19 cellular contexts compared by ENCODE assay signal in genomic region chr2:215667544-215668243, GRCh38.
DNase-seq lines count a peak whose midpoint lies in the region; ATAC-seq, FAIRE-seq and TF ChIP-seq lines count a peak whose summit lies in the region.
"Had no signal": no experiment of that assay in that cellular context is flagged by ENCODE, and none has a peak within 500 bp of the region (broad histone marks: within the 10 kb centered on the region; RNA-seq: fewer than 3 reads in every experiment).

No MANE protein-coding gene starts in this region.

- CTCF ChIA-PET in HepG2 (lab: Yijun Ruan, JAX; ENCODE audit: low intra/inter-chr PET ratio, low total read pairs): no interaction called here
- CTCF ChIA-PET in CD8-positive, alpha-beta memory T cell (lab: Charles Lee): no interaction called here

- POLR2A ChIA-PET in HepG2 (lab: Yijun Ruan, JAX): no interaction called here
- POLR2A ChIA-PET in CD8-positive, alpha-beta memory T cell (lab: Charles Lee): no interaction called here

- no peak overlapping the region for H2BK120ac ChIP-seq in trophoblast cell (ENCODE audit: insufficient read depth, low read length, poor library complexity)

- H3K9ac ChIP-seq in HepG2 (ENCODE audit: insufficient read depth, low read depth, low read length) (no peak overlapping the region), trophoblast cell (ENCODE audit: low read length) (no peak overlapping the region)

- no peak overlapping the region for H3K18ac ChIP-seq in trophoblast cell (ENCODE audit: low read length)

- H3K4me2 ChIP-seq in HepG2 (ENCODE audit: low read depth, low read length): no peak overlapping the region
- no peak overlapping the region for H3K4me2 ChIP-seq in trophoblast cell (ENCODE audit: low read length)

- 96% methylated on average over 9 of the region's 9 CpGs for WGBS in HepG2 (ENCODE audit: low lambda C conversion rate)
- 88% methylated on average over 9 of the region's 9 CpGs for WGBS in right lobe of liver (ENCODE audit: insufficient coverage, low coverage, low lambda C conversion rate, missing lambda C conversion rate)
- WGBS in trophoblast cell (ENCODE audit: extremely low coverage, insufficient coverage, insufficient read length): no CpG with 5 or more reads among the region's 9 CpGs

- FAIRE-seq in HepG2 (lab: Jason Lieb, UNC): no peak
- FAIRE-seq: D721Med, H54 had no signal

- H3K27me3 Mint-ChIP-seq in CD8-positive, alpha-beta memory T cell: peaks cover 0 to 7% of the 10 kb centered on the region in 2 donors

- peaks cover 6% of the 10 kb centered on the region for H3K79me1 ChIP-seq in trophoblast cell (ENCODE audit: low read length)

- H3K23ac ChIP-seq in trophoblast cell (ENCODE audit: low read length): no peak overlapping the region

- H3K36me3 ChIP-seq in HepG2 (replicated peaks in 1 of 2; ENCODE audit: control insufficient read depth in 1 of 2, insufficient read depth in 2 of 2, low read length in 2 of 2) (no peaks in the 10 kb centered on the region), right lobe of liver (no peaks in the 10 kb centered on the region), trophoblast cell (ENCODE audit: control insufficient read depth in 1 of 2, insufficient read depth in 2 of 2, low read length in 2 of 2) (no peaks in the 10 kb centered on the region)
- no peaks in the 10 kb centered on the region for H3K36me3 ChIP-seq in CD8-positive, alpha-beta memory T cell (ENCODE audit: insufficient read depth, low read length)

- H3K9me3 ChIP-seq in HepG2 (ENCODE audit: low read length): no peaks in the 10 kb centered on the region
- no peaks in the 10 kb centered on the region for H3K9me3 ChIP-seq in right lobe of liver
- H3K9me3 ChIP-seq in trophoblast cell (ENCODE audit: insufficient read depth, low read depth, low read length): no peaks in the 10 kb centered on the region
- no peaks in the 10 kb centered on the region for H3K9me3 ChIP-seq in CD8-positive, alpha-beta memory T cell (ENCODE audit: low read length)

- no peak overlapping the region for H2AFZ ChIP-seq in HepG2 (ENCODE audit: low read length)
- H2AFZ ChIP-seq in trophoblast cell (ENCODE audit: insufficient read depth, low read length, poor library complexity): peak overlapping the region; percentile 48

- TF ChIP-seq CTCF in HepG2 (CRISPR knock-in tag; IDR thresholded peaks at IDR 0.05): no peak
- no peak for TF ChIP-seq CTCF in right lobe of liver (IDR thresholded peaks at IDR 0.05)
- no peak for TF ChIP-seq CTCF in fibroblast of the aortic adventitia (IDR thresholded peaks at IDR 0.05; ENCODE audit: insufficient read depth, low read length)

- no peak overlapping the region for H3K4ac ChIP-seq in trophoblast cell (ENCODE audit: low read depth, low read length)

- H4K20me1 ChIP-seq in HepG2 (ENCODE audit: insufficient read depth, low read length): no peaks in the 10 kb centered on the region

- H3K4me1 ChIP-seq in HepG2 (ENCODE audit: insufficient read depth, low read length) (peaks cover 36% of the 10 kb centered on the region), right lobe of liver (peaks cover 0 to 6% (median 0%) of the 10 kb centered on the region in 4 donors), trophoblast cell (ENCODE audit: control insufficient read depth in 1 of 2, insufficient read depth in 2 of 2, low read length in 2 of 2) (no peaks in the 10 kb centered on the region)
- H3K4me1 ChIP-seq in CD8-positive, alpha-beta memory T cell (ENCODE audit: insufficient read depth, low read length): no peaks in the 10 kb centered on the region

- H3K4me3 Mint-ChIP-seq in CD8-positive, alpha-beta memory T cell: no peak overlapping the region
- H3K4me3 Mint-ChIP-seq: B cell; CD4-positive, alpha-beta T cell had no signal

- H3K27ac Mint-ChIP-seq in CD8-positive, alpha-beta memory T cell: no peak overlapping the region
- H3K27ac Mint-ChIP-seq: B cell; CD4-positive, alpha-beta T cell had no signal

- H3K9me3 Mint-ChIP-seq in CD8-positive, alpha-beta memory T cell: peaks cover 0 to 5% (median 0%) of the 10 kb centered on the region in 5 donors

- no peaks in the 10 kb centered on the region for H3K27me3 ChIP-seq in HepG2 (ENCODE audit: control insufficient read depth in 1 of 2, insufficient read depth in 2 of 2, low read length in 2 of 2)
- no peaks in the 10 kb centered on the region for H3K27me3 ChIP-seq in right lobe of liver
- no peaks in the 10 kb centered on the region for H3K27me3 ChIP-seq in trophoblast cell (ENCODE audit: insufficient read depth, low read length)
- H3K27me3 ChIP-seq in CD8-positive, alpha-beta memory T cell (ENCODE audit: insufficient read depth, low read length, poor library complexity, severe bottlenecking): no peaks in the 10 kb centered on the region

- H2BK5ac ChIP-seq in trophoblast cell (ENCODE audit: low read depth, low read length, poor library complexity): no peak overlapping the region

- H4K91ac ChIP-seq in trophoblast cell (ENCODE audit: low read depth, low read length): no peak overlapping the region

- H2AK5ac ChIP-seq in trophoblast cell (ENCODE audit: low read length): peak overlapping the region; percentile 37

- H3K14ac ChIP-seq in trophoblast cell (ENCODE audit: low read length): no peak overlapping the region

- DNase-seq in HepG2 (ENCODE audit: low spot score): no peak
- no peak for DNase-seq in right lobe of liver
- peak; percentile 40 for DNase-seq in fibroblast of the aortic adventitia (ENCODE audit: low read depth)
- no peak for DNase-seq in trophoblast cell
- no peak for DNase-seq in CD8-positive, alpha-beta memory T cell
- DNase-seq in HuH-7 (ENCODE audit: low spot score): no peak
- DNase-seq: ACHN; CD4-positive, alpha-beta T cell; DMS79 treated with DMSO at 0.1 percent for 48 hours; GDM1; Karpas-422; NCI-H1105 treated with DMSO at 0.1 percent for 48 hours; NCI-H187; NCI-H69 had no signal

- H3K27ac ChIP-seq in HepG2 (ENCODE audit: extremely low read length, insufficient read depth, low read length) (no peak overlapping the region), right lobe of liver (no peak overlapping the region), trophoblast cell (ENCODE audit: low read depth, low read length) (no peak overlapping the region)
- no peak overlapping the region for H3K27ac ChIP-seq in CD8-positive, alpha-beta memory T cell (ENCODE audit: low read depth, low read length)
- H3K27ac ChIP-seq: RWPE1 had no signal

- in situ Hi-C loops in HepG2 (cut with HindIII; ENCODE audit: extremely low pct_ligation_motif_present, low pct_unique_long_range_greater_than_20kb): no loop called here

- no peak for TF ChIP-seq RAD21 in HepG2 (CRISPR knock-in tag; IDR thresholded peaks at IDR 0.05)

- no TSS peak for BruUV-seq in HepG2 (replicated peaks; lab: Mats Ljungman, UMichigan)

- no peak for ATAC-seq in HepG2
- no peak for ATAC-seq in right lobe of liver
- no peak for ATAC-seq in GM19324 (IDR thresholded peaks at IDR 0.05; ENCODE audit: low FRiP score, unreplicated experiment)

- no peak overlapping the region for H3K4me3 ChIP-seq in HepG2 (replicated peaks in 1 of 3; ENCODE audit: insufficient read depth in 1 of 3, low read depth in 2 of 3, low read length in 3 of 3)
- H3K4me3 ChIP-seq in right lobe of liver: no peak overlapping the region
- no peak overlapping the region for H3K4me3 ChIP-seq in fibroblast of the aortic adventitia (ENCODE audit: low read depth, low read length)
- H3K4me3 ChIP-seq in trophoblast cell (ENCODE audit: low read depth, low read length): no peak overlapping the region
- H3K4me3 ChIP-seq in CD8-positive, alpha-beta memory T cell (ENCODE audit: low read length): no peak overlapping the region

- intact Hi-C loops in HepG2 (cut with micrococcal nuclease; ENCODE audit: unreplicated experiment) (no loop called here), right lobe of liver (cut with DNase I) (no loop called here)

- peak overlapping the region; percentile 63 for H2BK12ac ChIP-seq in trophoblast cell (ENCODE audit: low read length)

- no peak overlapping the region for H4K12ac ChIP-seq in trophoblast cell (ENCODE audit: low read depth, low read length)

- H3K79me2 ChIP-seq in HepG2 (ENCODE audit: insufficient read depth, low read length) (no peaks in the 10 kb centered on the region), trophoblast cell (ENCODE audit: control insufficient read depth, insufficient read depth, low read length, poor library complexity) (no peaks in the 10 kb centered on the region)

- no peak for TF ChIP-seq EP300 in HepG2 (IDR thresholded peaks at IDR 0.05; ENCODE audit: low read depth in 2 of 2, low read length in 2 of 2)
- no peak for TF ChIP-seq EP300 in HepG2 (CRISPR knock-in tag; IDR thresholded peaks at IDR 0.05; ENCODE audit: borderline replicate concordance)

- no peaks in the 10 kb centered on the region for H3K36me3 Mint-ChIP-seq in CD8-positive, alpha-beta memory T cell

- no peak overlapping the region for H4K8ac ChIP-seq in trophoblast cell (ENCODE audit: low read depth, low read length)

- no peaks in the 10 kb centered on the region for H3K4me1 Mint-ChIP-seq in CD8-positive, alpha-beta memory T cell
- H3K4me1 Mint-ChIP-seq: B cell had no signal

- TF ChIP-seq POLR2A in HepG2 (IDR thresholded peaks at IDR 0.05; ENCODE audit: insufficient read depth in 1 of 2, low read depth in 2 of 2, low read length in 2 of 2) (no peak), right lobe of liver (IDR thresholded peaks at IDR 0.05) (no peak)

TF ChIP-seq in HepG2, 621 proteins besides CTCF, POLR2A, EP300 and RAD21:
- no peak for TF ChIP-seq JARID2 (CRISPR knock-in tag; IDR thresholded peaks at IDR 0.05; ENCODE audit: insufficient replicate concordance)
- TF ChIP-seq HDAC1 (CRISPR knock-in tag; IDR thresholded peaks at IDR 0.05): no peak
- TF ChIP-seq ZNF724P (CRISPR knock-in tag; IDR thresholded peaks at IDR 0.05; ENCODE audit: borderline replicate concordance): no peak
- TF ChIP-seq MAFF (IDR thresholded peaks at IDR 0.05; ENCODE audit: low read depth, low read length): peak; percentile 37; the same call in 1 of the 2 replicates
- TF ChIP-seq MAFK (conservative IDR thresholded peaks at IDR 0.05 in 1 of 2, IDR thresholded peaks at IDR 0.05 in 1 of 2; ENCODE audit: low read length in 2 of 2): peak; percentile 57 to 74
